9 cellular contexts compared by ENCODE assay signal in the genomic region with DNA sequence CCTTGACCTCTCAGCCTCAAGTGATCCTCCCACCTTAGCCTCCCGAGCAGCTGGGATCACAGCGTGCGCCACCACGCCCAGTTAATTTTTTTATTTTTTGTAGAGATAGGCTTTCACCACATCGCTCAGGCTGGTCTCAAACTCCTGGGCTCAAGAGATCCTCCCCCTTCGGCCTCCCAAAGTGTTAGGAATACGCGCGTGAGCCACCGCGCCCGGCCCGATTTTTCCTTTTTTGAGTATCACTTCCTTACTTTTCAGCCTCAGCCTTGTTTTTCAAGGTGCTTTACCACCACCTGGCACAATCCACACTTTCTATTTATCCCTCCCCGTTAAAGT. TPM values are rescaled to one million over a fixed set of nuclear protein-coding genes. Genes with fewer than 3 reads are reported as not detected.
DNase-seq lines count a peak whose midpoint lies in the region; ATAC-seq, FAIRE-seq and TF ChIP-seq lines count a peak whose summit lies in the region.
"Had no signal": no experiment of that assay in that cellular context is flagged by ENCODE, and none has a peak within 500 bp of the region (broad histone marks: within the 10 kb centered on the region; RNA-seq: fewer than 3 reads in every experiment).

No MANE protein-coding gene starts in this region.

- no peaks in the 10 kb centered on the region for H3K9me3 Mint-ChIP-seq in T-helper 1 cell treated with Interleukin-12 subunit alpha and Interleukin-12 subunit beta and Interleukin-4 antibody, amounts not matched to agents 30 μg/mL and 1 μg/mL, for 36 hours
- H3K9me3 Mint-ChIP-seq in activated T-helper 2 cell treated with anti-CD3 and anti-CD28 coated beads, Interferon-gamma antibody, Interleukin-2, Interleukin-4, amounts not matched to agents 10 μg/mL and 5 μg/mL and 100 μg/mL, durations not matched to agents 14 hours and 24 hours and 36 hours = no peaks in the 10 kb centered on the region
- H3K9me3 Mint-ChIP-seq in immature natural killer cell = no peaks in the 10 kb centered on the region

- peak overlapping the region; percentile 81 for H3K4me3 Mint-ChIP-seq in T-helper 1 cell treated with Interleukin-12 subunit alpha and Interleukin-12 subunit beta and Interleukin-4 antibody, amounts not matched to agents 30 μg/mL and 1 μg/mL, for 36 hours
- H3K4me3 Mint-ChIP-seq in activated T-helper 2 cell treated with anti-CD3 and anti-CD28 coated beads, Interferon-gamma antibody, Interleukin-2, Interleukin-4, amounts not matched to agents 10 μg/mL and 5 μg/mL and 100 μg/mL, durations not matched to agents 14 hours and 24 hours and 36 hours (ENCODE audit: low read depth) = peak overlapping the region; percentile 77
- peak overlapping the region; percentile 78 to 91 (median 83) for H3K4me3 Mint-ChIP-seq in immature natural killer cell

- DNase-seq in T-helper 1 cell (no peak), immature natural killer cell (no peak), D721Med (ENCODE audit: insufficient read length, low spot score) (no peak)
- DNase-seq in activated T-helper 2 cell treated with anti-CD3 and anti-CD28 coated beads, Interferon-gamma antibody, Interleukin-2, Interleukin-4, amounts not matched to agents 10 μg/mL and 5 μg/mL and 100 μg/mL, durations not matched to agents 14 hours and 24 hours and 36 hours (ENCODE audit: low spot score) = no peak

- intact Hi-C loops in activated T-helper 2 cell treated with anti-CD3 and anti-CD28 coated beads, Interferon-gamma antibody, Interleukin-2, Interleukin-4, amounts not matched to agents 10 μg/mL and 5 μg/mL and 100 μg/mL, durations not matched to agents 14 hours and 24 hours and 36 hours (cut with micrococcal nuclease) = loop anchor here (5.0 kb wide), 1 partner anchor 1987 kb away; no protein-coding TSS in a partner anchor

- H3K4me1 Mint-ChIP-seq in T-helper 1 cell treated with Interleukin-12 subunit alpha and Interleukin-12 subunit beta and Interleukin-4 antibody, amounts not matched to agents 30 μg/mL and 1 μg/mL, for 36 hours (ENCODE audit: low read depth) = peaks cover 44% of the 10 kb centered on the region
- peaks cover 43% of the 10 kb centered on the region for H3K4me1 Mint-ChIP-seq in activated T-helper 2 cell treated with anti-CD3 and anti-CD28 coated beads, Interferon-gamma antibody, Interleukin-2, Interleukin-4, amounts not matched to agents 10 μg/mL and 5 μg/mL and 100 μg/mL, durations not matched to agents 14 hours and 24 hours and 36 hours (ENCODE audit: low read depth)
- H3K4me1 Mint-ChIP-seq in immature natural killer cell = peaks cover 38 to 40% of the 10 kb centered on the region in 2 donors

- no peaks in the 10 kb centered on the region for H3K27me3 ChIP-seq in subcutaneous abdominal adipose tissue (ENCODE audit: control insufficient read depth in 5 of 5, insufficient read depth in 4 of 5, low read length in 5 of 5)

- no peaks in the 10 kb centered on the region for H3K9me3 ChIP-seq in subcutaneous abdominal adipose tissue (ENCODE audit: control insufficient read depth in 5 of 5, low read length in 5 of 5)

- peak overlapping the region in 1 of 5 donors; percentile 77 for H3K9ac ChIP-seq in subcutaneous abdominal adipose tissue (ENCODE audit: low read length in 5 of 5)

- H3K27ac Mint-ChIP-seq in T-helper 1 cell treated with Interleukin-12 subunit alpha and Interleukin-12 subunit beta and Interleukin-4 antibody, amounts not matched to agents 30 μg/mL and 1 μg/mL, for 36 hours = peak overlapping the region; percentile 78
- H3K27ac Mint-ChIP-seq in activated T-helper 2 cell treated with anti-CD3 and anti-CD28 coated beads, Interferon-gamma antibody, Interleukin-2, Interleukin-4, amounts not matched to agents 10 μg/mL and 5 μg/mL and 100 μg/mL, durations not matched to agents 14 hours and 24 hours and 36 hours = peak overlapping the region; percentile 79
- H3K27ac Mint-ChIP-seq in immature natural killer cell = peak overlapping the region; percentile 55 to 94 (median 78)

- peaks cover 17% of the 10 kb centered on the region for H3K36me3 Mint-ChIP-seq in T-helper 1 cell treated with Interleukin-12 subunit alpha and Interleukin-12 subunit beta and Interleukin-4 antibody, amounts not matched to agents 30 μg/mL and 1 μg/mL, for 36 hours (ENCODE audit: low read depth)
- peaks cover 32% of the 10 kb centered on the region for H3K36me3 Mint-ChIP-seq in activated T-helper 2 cell treated with anti-CD3 and anti-CD28 coated beads, Interferon-gamma antibody, Interleukin-2, Interleukin-4, amounts not matched to agents 10 μg/mL and 5 μg/mL and 100 μg/mL, durations not matched to agents 14 hours and 24 hours and 36 hours (ENCODE audit: low read depth)
- H3K36me3 Mint-ChIP-seq in immature natural killer cell = peaks cover 0 to 5% (median 0%) of the 10 kb centered on the region in 3 donors

- peak overlapping the region; percentile 99 for H3K27ac ChIP-seq in subcutaneous abdominal adipose tissue (ENCODE audit: low read depth, low read length)
- H3K27ac ChIP-seq: C4-2B had no signal

- ATAC-seq in HG03521 (IDR thresholded peaks at IDR 0.05; ENCODE audit: unreplicated experiment) (no peak), HG02759 (IDR thresholded peaks at IDR 0.05; ENCODE audit: unreplicated experiment) (no peak)

- H3K36me3 ChIP-seq in subcutaneous abdominal adipose tissue (ENCODE audit: control insufficient read depth in 5 of 5, insufficient read depth in 5 of 5, low read length in 5 of 5) = peaks cover 0 to 4% (median 0%) of the 10 kb centered on the region in 5 donors

- FAIRE-seq in D721Med (lab: Jason Lieb, UNC) = no peak

- no peaks in the 10 kb centered on the region for H3K27me3 Mint-ChIP-seq in T-helper 1 cell treated with Interleukin-12 subunit alpha and Interleukin-12 subunit beta and Interleukin-4 antibody, amounts not matched to agents 30 μg/mL and 1 μg/mL, for 36 hours (ENCODE audit: low read depth)
- no peaks in the 10 kb centered on the region for H3K27me3 Mint-ChIP-seq in activated T-helper 2 cell treated with anti-CD3 and anti-CD28 coated beads, Interferon-gamma antibody, Interleukin-2, Interleukin-4, amounts not matched to agents 10 μg/mL and 5 μg/mL and 100 μg/mL, durations not matched to agents 14 hours and 24 hours and 36 hours (ENCODE audit: low read depth)
- H3K27me3 Mint-ChIP-seq in immature natural killer cell (ENCODE audit: low read depth in 3 of 3) = peaks cover 0 to 11% (median 2%) of the 10 kb centered on the region in 3 donors

- TF ChIP-seq CTCF in D721Med (IDR thresholded peaks at IDR 0.05; ENCODE audit: insufficient read depth, missing control alignments) = no peak

- peak overlapping the region; percentile 65 to 90 (median 87) for H3K4me3 ChIP-seq in subcutaneous abdominal adipose tissue (ENCODE audit: low read depth in 1 of 5, low read length in 5 of 5)

- H3K4me1 ChIP-seq in subcutaneous abdominal adipose tissue (ENCODE audit: control insufficient read depth in 5 of 5, insufficient read depth in 5 of 5, low read length in 5 of 5) = peaks cover 7 to 43% (median 29%) of the 10 kb centered on the region in 5 donors

RNA-seq across cellular contexts. Expression of gene STX11, which starts 0.8 kb away (rescaled TPM):
- 19.2 and 19.7 TPM in 2 replicates for total RNA-seq in activated T-helper 2 cell treated with anti-CD3 and anti-CD28 coated beads, Interferon-gamma antibody, Interleukin-2, Interleukin-4, amounts not matched to agents 10 μg/mL and 5 μg/mL and 100 μg/mL, durations not matched to agents 14 hours and 24 hours and 36 hours
- polyA plus RNA-seq in immature natural killer cell = 10 to 100 TPM; 28.7 to 42.6 (median 36.0) TPM

RNA-seq across cellular contexts. Expression of gene SF3B5, which starts 54.2 kb away (rescaled TPM):
- total RNA-seq in activated T-helper 2 cell treated with anti-CD3 and anti-CD28 coated beads, Interferon-gamma antibody, Interleukin-2, Interleukin-4, amounts not matched to agents 10 μg/mL and 5 μg/mL and 100 μg/mL, durations not matched to agents 14 hours and 24 hours and 36 hours = 207 and 208 TPM in 2 replicates
- polyA plus RNA-seq in immature natural killer cell = 100 to 1,000 TPM; 346 to 550 (median 357) TPM
